9 cellular contexts compared by ENCODE assay signal in the genomic region with DNA sequence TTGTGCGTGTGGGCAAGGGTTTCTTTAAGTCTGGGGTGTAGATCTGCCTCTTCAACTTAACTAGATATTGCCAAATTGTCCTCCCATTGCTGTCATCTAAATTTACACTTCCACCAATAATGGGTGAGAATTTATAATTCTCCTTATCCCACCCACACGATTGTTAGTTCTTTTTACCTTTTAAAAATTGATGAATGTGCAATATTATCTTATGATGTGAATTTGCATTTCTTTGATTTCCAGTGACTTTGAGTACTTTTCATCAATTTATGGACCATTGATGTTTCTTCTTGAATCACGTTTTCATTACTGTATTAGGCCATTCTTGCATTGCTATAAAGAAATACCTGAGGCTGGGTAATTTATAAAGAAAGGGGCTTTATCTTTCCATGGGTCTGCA. TPM values are rescaled to one million over a fixed set of nuclear protein-coding genes. Genes with fewer than 3 reads are reported as not detected.
"Had no signal": no experiment of that assay in that cellular context is flagged by ENCODE, and none has a peak within 500 bp of the region (broad histone marks: within the 10 kb centered on the region; RNA-seq: fewer than 3 reads in every experiment).

No MANE protein-coding gene starts in this region.

- H3K9ac ChIP-seq: GM23248 had no signal

- H3K4me3 ChIP-seq: GM23248, HAP-1 had no signal

- H3K36me3 ChIP-seq: HAP-1 had no signal

- ATAC-seq: HCT116 had no signal

- DNase-seq: GM23248, GOT3, H7, HFFc6, KG1 had no signal

- H3K9me3 ChIP-seq: HAP-1 had no signal

- H3K27ac ChIP-seq: GM23248, HL-60 had no signal

- H2AFZ ChIP-seq: GM23248 had no signal

RNA-seq across cellular contexts. Expression of a gene that starts 17.2 kb away (rescaled TPM):
- polyA plus RNA-seq: IgD-negative memory B cell had no signal
